ENCODE assay signal across 13 cellular contexts in genomic region chr13:99972190-99972731, GRCh38. TPM values are rescaled to one million over a fixed set of nuclear protein-coding genes. Genes with fewer than 3 reads are reported as not detected.
DNase-seq lines count a peak whose midpoint lies in the region; ATAC-seq and TF ChIP-seq lines count a peak whose summit lies in the region.
"Had no signal": no experiment of that assay in that cellular context is flagged by ENCODE, and none has a peak within 500 bp of the region (broad histone marks: within the 10 kb centered on the region; RNA-seq: fewer than 3 reads in every experiment).

No MANE protein-coding gene starts in this region.

- H2BK120ac ChIP-seq in mesenchymal stem cell (ENCODE audit: low read depth, low read length), result no peak overlapping the region

- H3K4me2 ChIP-seq in GM23338, result peak overlapping the region; percentile 90
- H3K4me2 ChIP-seq in mesenchymal stem cell (ENCODE audit: low read length, poor library complexity, severe bottlenecking), result peak overlapping the region; percentile 94

- peaks cover 0 to 27% (median 15%) of the 10 kb centered on the region in 4 donors for H3K4me1 Mint-ChIP-seq in CD4-positive, CD25-positive, alpha-beta regulatory T cell
- peaks cover 54% of the 10 kb centered on the region for H3K4me1 Mint-ChIP-seq in GM23338

- H3K4ac ChIP-seq in mesenchymal stem cell (ENCODE audit: low read depth in 1 of 2, low read length in 2 of 2), result no peak overlapping the region

- H3K18ac ChIP-seq in mesenchymal stem cell (ENCODE audit: low read depth in 1 of 2, low read length in 2 of 2), result no peak overlapping the region

- peaks cover 20 to 54% of the 10 kb centered on the region in 2 experiments for H3K9me3 ChIP-seq in CD4-positive, CD25-positive, alpha-beta regulatory T cell (ENCODE audit: control insufficient read depth in 2 of 2, low read length in 2 of 2)
- H3K9me3 ChIP-seq in mesenchymal stem cell (ENCODE audit: control insufficient read depth, low read length) (peaks cover 10% of the 10 kb centered on the region), SJCRH30 (replicated peaks) (no peaks in the 10 kb centered on the region)
- H3K9me3 ChIP-seq: psoas muscle had no signal

- no peak overlapping the region for H3K23ac ChIP-seq in mesenchymal stem cell (ENCODE audit: low read length in 2 of 2)

- no peak overlapping the region for H2BK15ac ChIP-seq in mesenchymal stem cell (ENCODE audit: low read depth, poor library complexity, severe bottlenecking)

- H3K4me1 ChIP-seq in CD4-positive, CD25-positive, alpha-beta regulatory T cell (ENCODE audit: control insufficient read depth, insufficient read depth, low read length, poor library complexity, severe bottlenecking), result peaks cover 38% of the 10 kb centered on the region
- H3K4me1 ChIP-seq in GM23338 (ENCODE audit: insufficient read depth) (peaks cover 48% of the 10 kb centered on the region), mesenchymal stem cell (ENCODE audit: control insufficient read depth, insufficient read depth, low read depth, low read length) (peaks cover 14% of the 10 kb centered on the region), SJCRH30 (no peaks in the 10 kb centered on the region)

- H3K27me3 Mint-ChIP-seq in CD4-positive, CD25-positive, alpha-beta regulatory T cell, result peaks cover 78% of the 10 kb centered on the region
- H3K27me3 Mint-ChIP-seq in GM23338 (ENCODE audit: insufficient read depth, low read depth, poor library complexity), result peaks cover 54% of the 10 kb centered on the region

- H3K36me3 Mint-ChIP-seq in CD4-positive, CD25-positive, alpha-beta regulatory T cell, result peaks cover 4% of the 10 kb centered on the region
- peaks cover 22% of the 10 kb centered on the region for H3K36me3 Mint-ChIP-seq in GM23338 (ENCODE audit: low read depth)

- ATAC-seq in CD4-positive, CD25-positive, alpha-beta regulatory T cell (ENCODE audit: low read depth in 2 of 2), result no peak
- ATAC-seq in GM23338 (peak; percentile 8), GM19463 (IDR thresholded peaks at IDR 0.05; ENCODE audit: unreplicated experiment) (no peak)
- ATAC-seq: left lobe of liver, psoas muscle had no signal

- TF ChIP-seq CTCF in GM23338 (conservative IDR thresholded peaks at IDR 0.05; ENCODE audit: low read depth in 2 of 2) (no peak), astrocyte of the cerebellum (IDR thresholded peaks at IDR 0.05; ENCODE audit: low read depth, low read length, missing control alignments) (no peak)

- no peak overlapping the region for H4K91ac ChIP-seq in mesenchymal stem cell (ENCODE audit: low read length)

- 6% methylated on average over 11 of the region's 18 CpGs for WGBS in mesenchymal stem cell

- H2BK5ac ChIP-seq in mesenchymal stem cell (ENCODE audit: low read depth, low read length, poor library complexity, severe bottlenecking), result no peak overlapping the region

- H3F3A ChIP-seq in GM23338 (replicated peaks; ENCODE audit: low read depth), result 0 out of 2 replicates have a peak, but pooled peaks cover 5% of the 10 kb centered on the region

- no peak overlapping the region for H3K27ac ChIP-seq in CD4-positive, CD25-positive, alpha-beta regulatory T cell (ENCODE audit: insufficient read depth, low read length, poor library complexity, severe bottlenecking)
- peak overlapping the region; percentile 14; the same call in 1 of the 2 replicates for H3K27ac ChIP-seq in GM23338 (ENCODE audit: low read depth)
- H3K27ac ChIP-seq in mesenchymal stem cell (ENCODE audit: low read length, poor library complexity, severe bottlenecking), result no peak overlapping the region
- H3K27ac ChIP-seq in SJCRH30, result no peak overlapping the region
- H3K27ac ChIP-seq: psoas muscle had no signal

- no peak overlapping the region for H3K14ac ChIP-seq in mesenchymal stem cell (ENCODE audit: low read length in 2 of 2)

- H4K8ac ChIP-seq in mesenchymal stem cell (ENCODE audit: low read length), result no peak overlapping the region

- peak overlapping the region in 2 of 3 donors; percentile 27 to 71 for H3K27ac Mint-ChIP-seq in CD4-positive, CD25-positive, alpha-beta regulatory T cell
- H3K27ac Mint-ChIP-seq in GM23338, result 0 out of 2 replicates have a peak overlapping the region, but pooled peaks have one; percentile 37
- H3K27ac Mint-ChIP-seq: HFFc6 had no signal

- peaks cover 3 to 28% (median 11%) of the 10 kb centered on the region in 7 donors for H3K9me3 Mint-ChIP-seq in CD4-positive, CD25-positive, alpha-beta regulatory T cell
- H3K9me3 Mint-ChIP-seq in GM23338, result peaks cover 4% of the 10 kb centered on the region; the same call in 2 of the 3 replicates

- no peak overlapping the region for H3K9ac ChIP-seq in mesenchymal stem cell (ENCODE audit: low read length)

- no peak for DNase-seq in CD4-positive, CD25-positive, alpha-beta regulatory T cell
- DNase-seq in GM23338 (ENCODE audit: low spot score) (peak; percentile 60), astrocyte of the cerebellum (ENCODE audit: low read depth) (no peak), mesenchymal stem cell (no peak), NCI-H524 treated with DMSO at 0.1 percent for 48 hours (lab: John Stamatoyannopoulos, UW) (no peak), SJCRH30 (no peak), medulla oblongata (ENCODE audit: extremely low spot score) (no peak)
- DNase-seq: HFFc6; psoas muscle; stimulated activated CD4-positive, alpha-beta T cell treated with anti-CD3 and anti-CD28 coated beads, Interleukin-4, amount 100 ng/mL, for 24 hours had no signal

- peak overlapping the region; percentile 41 to 86 (median 65) for H3K4me3 Mint-ChIP-seq in CD4-positive, CD25-positive, alpha-beta regulatory T cell
- peak overlapping the region; percentile 80 for H3K4me3 Mint-ChIP-seq in GM23338
- H3K4me3 Mint-ChIP-seq: HFFc6 had no signal

- in situ Hi-C loops in astrocyte of the cerebellum (cut with HindIII; ENCODE audit: low sequenced_read_pairs), result no loop called here

- peaks cover 11% of the 10 kb centered on the region for H4K20me1 ChIP-seq in GM23338 (replicated peaks; ENCODE audit: insufficient read depth)

- no peaks in the 10 kb centered on the region for H3K36me3 ChIP-seq in CD4-positive, CD25-positive, alpha-beta regulatory T cell (ENCODE audit: control insufficient read depth, insufficient read depth, low read length)
- H3K36me3 ChIP-seq in GM23338 (ENCODE audit: insufficient read depth), result no peaks in the 10 kb centered on the region
- peaks cover 0 to 5% of the 10 kb centered on the region in 2 experiments for H3K36me3 ChIP-seq in mesenchymal stem cell (ENCODE audit: control insufficient read depth in 1 of 2, insufficient read depth in 2 of 2, low read depth in 1 of 2, low read length in 2 of 2)
- no peaks in the 10 kb centered on the region for H3K36me3 ChIP-seq in SJCRH30

- H3K27me3 ChIP-seq in CD4-positive, CD25-positive, alpha-beta regulatory T cell (ENCODE audit: control insufficient read depth, insufficient read depth, low read length), result peaks cover 54% of the 10 kb centered on the region
- peaks cover 56% of the 10 kb centered on the region for H3K27me3 ChIP-seq in GM23338 (ENCODE audit: insufficient read depth)
- peaks cover 4 to 89% of the 10 kb centered on the region in 2 experiments for H3K27me3 ChIP-seq in mesenchymal stem cell (ENCODE audit: control insufficient read depth in 1 of 2, insufficient read depth in 1 of 2, low read length in 2 of 2)
- no peaks in the 10 kb centered on the region; the same call in 1 of the 2 replicates for H3K27me3 ChIP-seq in SJCRH30

- peaks cover 29% of the 10 kb centered on the region for H3K79me2 ChIP-seq in GM23338 (replicated peaks; ENCODE audit: insufficient read depth)

- no peak overlapping the region for H2BK12ac ChIP-seq in mesenchymal stem cell (ENCODE audit: low read length in 2 of 2)

- H3K79me1 ChIP-seq in mesenchymal stem cell (replicated peaks; ENCODE audit: low read length, poor library complexity, severe bottlenecking), result peaks cover 17% of the 10 kb centered on the region

- no peak overlapping the region for H2AK5ac ChIP-seq in mesenchymal stem cell (ENCODE audit: low read length, severe bottlenecking)

- H2AFZ ChIP-seq in GM23338 (no peak overlapping the region), mesenchymal stem cell (ENCODE audit: low read depth, low read length) (no peak overlapping the region)

- no peaks in the 10 kb centered on the region for H3K9me2 ChIP-seq in GM23338 (ENCODE audit: insufficient read depth)

- H3K4me3 ChIP-seq in CD4-positive, CD25-positive, alpha-beta regulatory T cell (ENCODE audit: low read depth, low read length), result no peak overlapping the region
- peak overlapping the region; percentile 63 for H3K4me3 ChIP-seq in GM23338
- peak overlapping the region; percentile 71 for H3K4me3 ChIP-seq in astrocyte of the cerebellum (ENCODE audit: low read depth, low read length)
- H3K4me3 ChIP-seq in mesenchymal stem cell (ENCODE audit: insufficient read depth in 1 of 2, low read depth in 1 of 2, low read length in 2 of 2), result peak overlapping the region in 1 of 2 experiments; percentile 53
- H3K4me3 ChIP-seq in SJCRH30, result no peak overlapping the region

TF ChIP-seq in GM23338, 12 proteins besides CTCF, POLR2A, EP300 and RAD21:
- 0 out of 2 replicates have a peak, but pooled peaks have one; percentile 35 for TF ChIP-seq ETS1 (IDR thresholded peaks at IDR 0.05)
- TF ChIP-seq POLR2AphosphoS5 (IDR thresholded peaks at IDR 0.05; ENCODE audit: low read depth), result no peak
- no peak for TF ChIP-seq NANOG (IDR thresholded peaks at IDR 0.05; ENCODE audit: borderline replicate concordance)
- TF ChIP-seq ZNF331 (CRISPR knock-in tag; IDR thresholded peaks at IDR 0.05; ENCODE audit: low read depth), result no peak
TF ChIP-seq in GM23338: peak in this region for 1.

RNA-seq across cellular contexts. Expression of gene ZIC5, which starts 0.7 kb away (rescaled TPM):
- total RNA-seq in CD4-positive, CD25-positive, alpha-beta regulatory T cell, result not detected
- not detected for polyA plus RNA-seq in CD4-positive, CD25-positive, alpha-beta regulatory T cell
- 28.0 and 32.6 TPM in 2 replicates for total RNA-seq in GM23338 (2014; rRNA removed; shearing (Covaris generic))
- polyA plus RNA-seq in GM23338 (2016; fragmentation: Nextera tagmentation; extraction: Ambion mirVana), result 14.1 and 17.2 TPM in 2 replicates
- polyA plus RNA-seq in mesenchymal stem cell (2013, experiment 1 of 2), result not detected
- polyA plus RNA-seq in mesenchymal stem cell (2013, experiment 2 of 2), result not detected
- total RNA-seq in SJCRH30 (2014; rRNA removed; shearing (Covaris generic)), result 1.1 and 1.2 TPM in 2 replicates
- total RNA-seq: HFFc6; left lobe of liver; psoas muscle; T-helper 2 cell treated with Interferon-gamma antibody and Interleukin-4, amounts not matched to agents 100 ng/mL and 5 ng/mL, for 36 hours had no signal
- polyA plus RNA-seq: psoas muscle had no signal

RNA-seq across cellular contexts. Expression of gene ZIC2, which starts 9.3 kb away (rescaled TPM):
- not detected for total RNA-seq in CD4-positive, CD25-positive, alpha-beta regulatory T cell
- not detected for polyA plus RNA-seq in CD4-positive, CD25-positive, alpha-beta regulatory T cell
- 76.2 and 87.9 TPM in 2 replicates for total RNA-seq in GM23338 (2014; rRNA removed; shearing (Covaris generic))
- 62.6 and 63.2 TPM in 2 replicates for polyA plus RNA-seq in GM23338 (2016; fragmentation: Nextera tagmentation; extraction: Ambion mirVana)
- polyA plus RNA-seq in mesenchymal stem cell (2013, experiment 1 of 2), result not detected
- not detected for polyA plus RNA-seq in mesenchymal stem cell (2013, experiment 2 of 2)
- 2.7 and 3.1 TPM in 2 replicates for total RNA-seq in SJCRH30 (2014; rRNA removed; shearing (Covaris generic))
- total RNA-seq: psoas muscle; T-helper 2 cell treated with Interferon-gamma antibody and Interleukin-4, amounts not matched to agents 100 ng/mL and 5 ng/mL, for 36 hours had no signal

Comparison
In these comparisons a context has a peak if more than half of its experiments do, and no peak if none do; other contexts are left out.
1. H3K4me3 ChIP-seq: peak in GM23338 (single experiment) and astrocyte of the cerebellum (single experiment); none in CD4-positive, CD25-positive, alpha-beta regulatory T cell (single experiment) and SJCRH30 (single experiment).
2. RNA of gene ZIC5, which starts 0.7 kb away (total RNA-seq): 28.0 to 32.6 TPM in GM23338; 1.1 to 1.2 TPM in SJCRH30 and not detected in CD4-positive, CD25-positive, alpha-beta regulatory T cell (single experiment); every median in the first group is over 10 times any median in the second.
3. RNA of gene ZIC2, which starts 9.3 kb away (total RNA-seq): 76.2 to 87.9 TPM in GM23338; 2.7 to 3.1 TPM in SJCRH30 and not detected in CD4-positive, CD25-positive, alpha-beta regulatory T cell (single experiment); every median in the first group is over 10 times any median in the second.